ENCODE assay signal across 19 cellular contexts in the genomic region with DNA sequence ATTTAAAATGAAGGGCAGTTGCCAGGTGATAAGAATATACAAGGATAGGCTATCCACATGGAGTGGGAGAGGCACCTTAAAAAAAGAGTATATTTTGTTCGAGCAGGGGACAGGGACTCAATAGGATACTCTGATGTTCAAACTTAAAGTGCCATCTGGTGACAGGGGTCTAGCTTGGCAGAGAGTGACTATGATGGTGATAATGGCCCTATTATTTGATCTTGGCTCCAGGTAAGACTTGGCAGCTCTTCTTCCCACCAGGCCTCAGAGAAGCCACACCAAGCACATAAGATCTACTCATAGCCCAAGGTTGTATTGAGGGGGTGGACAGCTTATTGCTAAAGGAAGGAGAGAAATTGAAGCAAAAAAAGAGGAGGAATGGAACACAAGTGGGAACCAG.
DNase-seq lines count a peak whose midpoint lies in the region; ATAC-seq, FAIRE-seq and TF ChIP-seq lines count a peak whose summit lies in the region.
"Had no signal": no experiment of that assay in that cellular context is flagged by ENCODE, and none has a peak within 500 bp of the region (broad histone marks: within the 10 kb centered on the region; RNA-seq: fewer than 3 reads in every experiment).

No MANE protein-coding gene starts in this region.

- H3K79me1 ChIP-seq in neuronal stem cell (ENCODE audit: low read depth, low read length): no peaks in the 10 kb centered on the region

- no peaks in the 10 kb centered on the region for H4K20me1 ChIP-seq in HepG2 (ENCODE audit: insufficient read depth, low read length)

- H2AK5ac ChIP-seq in neuronal stem cell (ENCODE audit: low read depth, low read length): no peak overlapping the region

- in situ Hi-C loops in HepG2 (cut with HindIII; ENCODE audit: extremely low pct_ligation_motif_present, low pct_unique_long_range_greater_than_20kb): no loop called here
- in situ Hi-C loops in G401 (cut with HindIII; ENCODE audit: low sequenced_read_pairs): no loop called here

- H3K9ac ChIP-seq in HepG2 (ENCODE audit: insufficient read depth, low read depth, low read length): no peak overlapping the region
- no peak overlapping the region for H3K9ac ChIP-seq in neuronal stem cell (ENCODE audit: low read depth, low read length, poor library complexity)

- no peak for TF ChIP-seq RAD21 in HepG2 (CRISPR knock-in tag; IDR thresholded peaks at IDR 0.05)

- H4K8ac ChIP-seq in neuronal stem cell (ENCODE audit: low read depth, low read length): no peak overlapping the region

- POLR2A ChIA-PET in HepG2 (lab: Yijun Ruan, JAX): no interaction called here

- no peak for TF ChIP-seq POLR2A in HepG2 (IDR thresholded peaks at IDR 0.05; ENCODE audit: insufficient read depth in 1 of 2, low read depth in 2 of 2, low read length in 2 of 2)
- TF ChIP-seq POLR2A in right lobe of liver (IDR thresholded peaks at IDR 0.05): no peak
- no peak for TF ChIP-seq POLR2A in Peyer's patch (IDR thresholded peaks at IDR 0.05)

- peaks cover 0 to 5% of the 10 kb centered on the region in 2 experiments; a peak in 1 of 5 replicates for H3K27me3 ChIP-seq in HepG2 (ENCODE audit: control insufficient read depth in 1 of 2, insufficient read depth in 2 of 2, low read length in 2 of 2)
- H3K27me3 ChIP-seq in right lobe of liver: no peaks in the 10 kb centered on the region
- no peaks in the 10 kb centered on the region for H3K27me3 ChIP-seq in Peyer's patch
- no peaks in the 10 kb centered on the region for H3K27me3 ChIP-seq in neuronal stem cell (ENCODE audit: control insufficient read depth in 3 of 3, insufficient read depth in 3 of 3, low read depth in 1 of 3, low read length in 3 of 3)

- no peak for DNase-seq in HepG2 (ENCODE audit: low spot score)
- no peak for DNase-seq in right lobe of liver
- DNase-seq in G401 (ENCODE audit: low spot score): peak; percentile 72
- peak; percentile 59 for DNase-seq in cerebellar cortex (ENCODE audit: low spot score)
- no peak for DNase-seq in Peyer's patch
- no peak for DNase-seq in neuronal stem cell (ENCODE audit: low spot score)
- DNase-seq: ACHN; CD4-positive, alpha-beta T cell; DMS153; DMS79; GF-D8; GOT3; H7; HFFc6; KG1 had no signal

- no peak for ATAC-seq in HepG2
- ATAC-seq in right lobe of liver: no peak
- no peak for ATAC-seq in GM21423 (IDR thresholded peaks at IDR 0.05; ENCODE audit: unreplicated experiment)
- ATAC-seq: HCT116 had no signal

- no peak overlapping the region for H3K4me2 ChIP-seq in HepG2 (ENCODE audit: low read depth, low read length)
- H3K4me2 ChIP-seq in neuronal stem cell (ENCODE audit: insufficient read depth, low read length, poor library complexity, severe bottlenecking): no peak overlapping the region

- CTCF ChIA-PET in HepG2 (lab: Yijun Ruan, JAX; ENCODE audit: low intra/inter-chr PET ratio, low total read pairs): no interaction called here

- H2BK15ac ChIP-seq in neuronal stem cell (ENCODE audit: low read length): no peak overlapping the region

- no TSS peak for BruUV-seq in HepG2 (replicated peaks; lab: Mats Ljungman, UMichigan)

- no peak overlapping the region for H3K23ac ChIP-seq in neuronal stem cell (ENCODE audit: low read depth, low read length, poor library complexity)

- H2BK5ac ChIP-seq in neuronal stem cell (ENCODE audit: low read length): no peak overlapping the region

- no peak overlapping the region for H2AFZ ChIP-seq in HepG2 (ENCODE audit: low read length)
- no peak overlapping the region for H2AFZ ChIP-seq in neuronal stem cell (ENCODE audit: low read length)

- H3K4me1 ChIP-seq in HepG2 (ENCODE audit: insufficient read depth, low read length) (no peaks in the 10 kb centered on the region), right lobe of liver (no peaks in the 10 kb centered on the region), Peyer's patch (no peaks in the 10 kb centered on the region), neuronal stem cell (ENCODE audit: control insufficient read depth in 2 of 2, insufficient read depth in 1 of 2, low read depth in 1 of 2, low read length in 2 of 2) (peaks cover 0 to 3% of the 10 kb centered on the region in 2 donors)

- TF ChIP-seq EP300 in HepG2 (IDR thresholded peaks at IDR 0.05; ENCODE audit: low read depth in 2 of 2, low read length in 2 of 2): no peak
- TF ChIP-seq EP300 in HepG2 (CRISPR knock-in tag; IDR thresholded peaks at IDR 0.05; ENCODE audit: borderline replicate concordance): no peak

- no peaks in the 10 kb centered on the region for H3K79me2 ChIP-seq in HepG2 (ENCODE audit: insufficient read depth, low read length)

- H3K27ac ChIP-seq in HepG2 (ENCODE audit: extremely low read length, insufficient read depth, low read length) (no peak overlapping the region), right lobe of liver (no peak overlapping the region), Peyer's patch (no peak overlapping the region), neuronal stem cell (replicated peaks; ENCODE audit: low read length) (no peak overlapping the region)
- H3K27ac ChIP-seq: C4-2B had no signal

- no peak overlapping the region for H4K91ac ChIP-seq in neuronal stem cell (ENCODE audit: low read depth, low read length, poor library complexity)

- intact Hi-C loops in HepG2 (cut with micrococcal nuclease; ENCODE audit: unreplicated experiment): no loop called here
- intact Hi-C loops in right lobe of liver (cut with DNase I): no loop called here

- FAIRE-seq in HepG2 (lab: Jason Lieb, UNC): no peak
- FAIRE-seq: A204.1 had no signal

- no peak overlapping the region for H2BK120ac ChIP-seq in neuronal stem cell (ENCODE audit: low read depth, low read length)

- no peak overlapping the region for H3K18ac ChIP-seq in neuronal stem cell (ENCODE audit: low read length)

- no peak overlapping the region for H3K4ac ChIP-seq in neuronal stem cell (ENCODE audit: low read length)

- H3K14ac ChIP-seq in neuronal stem cell (ENCODE audit: low read length): no peak overlapping the region

- TF ChIP-seq CTCF in HepG2 (CRISPR knock-in tag; IDR thresholded peaks at IDR 0.05): 0 out of 2 replicates have a peak, but pooled peaks have one; percentile 4
- no peak for TF ChIP-seq CTCF in right lobe of liver (IDR thresholded peaks at IDR 0.05)
- no peak for TF ChIP-seq CTCF in Peyer's patch (IDR thresholded peaks at IDR 0.05)

- H3K36me3 ChIP-seq in HepG2 (replicated peaks in 1 of 2; ENCODE audit: control insufficient read depth in 1 of 2, insufficient read depth in 2 of 2, low read length in 2 of 2) (no peaks in the 10 kb centered on the region), right lobe of liver (no peaks in the 10 kb centered on the region), Peyer's patch (no peaks in the 10 kb centered on the region), neuronal stem cell (replicated peaks in 1 of 2; ENCODE audit: control insufficient read depth in 2 of 2, insufficient read depth in 2 of 2, low read length in 2 of 2) (no peaks in the 10 kb centered on the region)

- 0% methylated on average over 1 of the region's 1 CpG for WGBS in HepG2 (ENCODE audit: low lambda C conversion rate)
- 87% methylated on average over 1 of the region's 1 CpG for WGBS in right lobe of liver (ENCODE audit: insufficient coverage, low coverage, low lambda C conversion rate, missing lambda C conversion rate)
- no CpG with 5 or more reads among the region's 1 CpG for WGBS in neuronal stem cell (ENCODE audit: extremely low coverage in 2 of 2, insufficient read length in 2 of 2, insufficient replicate concordance in 1 of 2), 2 donors

- H3K4me3 ChIP-seq in HepG2 (replicated peaks in 1 of 3; ENCODE audit: insufficient read depth in 1 of 3, low read depth in 2 of 3, low read length in 3 of 3) (no peak overlapping the region), right lobe of liver (no peak overlapping the region), Peyer's patch (no peak overlapping the region), neuronal stem cell (ENCODE audit: low read length in 2 of 2) (no peak overlapping the region)

- H2BK12ac ChIP-seq in neuronal stem cell (ENCODE audit: low read length): no peak overlapping the region

- H3K9me3 ChIP-seq in HepG2 (ENCODE audit: low read length) (no peaks in the 10 kb centered on the region), right lobe of liver (no peaks in the 10 kb centered on the region), Peyer's patch (no peaks in the 10 kb centered on the region), neuronal stem cell (replicated peaks in 1 of 2; ENCODE audit: control insufficient read depth in 2 of 2, insufficient read depth in 1 of 2, low read depth in 1 of 2, low read length in 2 of 2) (no peaks in the 10 kb centered on the region)

TF ChIP-seq in HepG2, 621 proteins besides CTCF, POLR2A, EP300 and RAD21:
- no peak for TF ChIP-seq FOXC1 (CRISPR knock-in tag; IDR thresholded peaks at IDR 0.05; ENCODE audit: borderline replicate concordance)
- TF ChIP-seq NFRKB (IDR thresholded peaks at IDR 0.05): no peak
- TF ChIP-seq NPAS2 (CRISPR knock-in tag; IDR thresholded peaks at IDR 0.05; ENCODE audit: borderline replicate concordance): no peak
- no peak for TF ChIP-seq REXO4 (CRISPR knock-in tag; IDR thresholded peaks at IDR 0.05; ENCODE audit: borderline replicate concordance)
- no peak for TF ChIP-seq CHD2 (IDR thresholded peaks at IDR 0.05; ENCODE audit: low read depth, low read length)
- TF ChIP-seq, protein P1, sequence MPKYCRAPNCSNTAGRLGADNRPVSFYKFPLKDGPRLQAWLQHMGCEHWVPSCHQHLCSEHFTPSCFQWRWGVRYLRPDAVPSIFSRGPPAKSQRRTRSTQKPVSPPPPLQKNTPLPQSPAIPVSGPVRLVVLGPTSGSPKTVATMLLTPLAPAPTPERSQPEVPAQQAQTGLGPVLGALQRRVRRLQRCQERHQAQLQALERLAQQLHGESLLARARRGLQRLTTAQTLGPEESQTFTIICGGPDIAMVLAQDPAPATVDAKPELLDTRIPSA (CRISPR knock-in tag; IDR thresholded peaks at IDR 0.05; ENCODE audit: borderline replicate concordance): no peak
TF ChIP-seq in HepG2: peak in this region for 0.

Comparison
In these comparisons a context has a peak if more than half of its experiments do, and no peak if none do; other contexts are left out.
1. DNase-seq: peak in G401 (single experiment) and cerebellar cortex (single experiment); none in HepG2 (single experiment), right lobe of liver (0 of 3), Peyer's patch (0 of 3) and neuronal stem cell (single experiment).